Comparison of ENCODE assay signal across 32 cellular contexts in the genomic region with DNA sequence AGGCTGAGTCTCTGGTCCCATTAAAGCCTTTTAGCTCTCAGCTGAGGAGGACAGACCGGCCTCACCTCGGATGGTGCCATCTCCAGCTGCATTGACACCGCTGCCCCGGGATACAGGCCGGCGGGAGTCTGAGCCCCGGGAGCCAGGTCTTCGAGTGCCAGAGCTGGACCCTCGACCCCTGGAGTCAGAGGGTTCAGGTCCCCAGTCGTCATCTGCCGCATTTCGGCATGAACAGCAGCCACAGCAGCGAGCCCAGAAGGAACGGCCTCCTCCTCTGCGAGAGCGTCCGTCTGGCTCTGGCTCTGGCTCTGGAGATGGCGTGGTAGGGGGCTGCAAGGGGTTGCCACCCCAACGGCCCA.
"Had no signal": no experiment of that assay in that cellular context is flagged by ENCODE, and none has a peak within 500 bp of the region (broad histone marks: within the 10 kb centered on the region; RNA-seq: fewer than 3 reads in every experiment).

No MANE protein-coding gene starts in this region.

- H3K27me3 ChIP-seq: adrenal gland, body of pancreas, breast epithelium, SJCRH30 had no signal

- H3K27ac ChIP-seq: body of pancreas, breast epithelium, PC-9, SJCRH30, SK-N-MC, VCaP had no signal

- H3K4me1 ChIP-seq: adrenal gland, breast epithelium, SJCRH30 had no signal

- DNase-seq: activated B cell treated with CpG ODN at 0.5 μM for 24 hours; activated CD4-positive, alpha-beta memory T cell treated with anti-CD3 and anti-CD28 coated beads for 36 hours; activated CD4-positive, alpha-beta T cell treated with anti-CD3 and anti-CD28 coated beads for 4 hours; activated CD4-positive, alpha-beta T cell treated with anti-CD3 and anti-CD28 coated beads, Interleukin-2, amount 50 U/mL, for 1 hour; activated CD4-positive, CD25-positive, alpha-beta regulatory T cell treated with anti-CD3 and anti-CD28 coated beads, Interleukin-2, amount 50 U/mL, for 72 hours; activated CD8-positive, alpha-beta memory T cell treated with anti-CD3 and anti-CD28 coated beads, Interleukin-2, amount 50 U/mL, for 4 hours; activated gamma-delta T cell treated with Interleukin-2 at 50 U/mL for 16 hours; activated naive CD4-positive, alpha-beta T cell treated with anti-CD3 and anti-CD28 coated beads for 36 hours; activated T-cell treated with anti-CD3 and anti-CD28 coated beads for 4 hours; activated T-cell treated with anti-CD3 and anti-CD28 coated beads, Interleukin-2, amount 50 U/mL, for 4 hours; adrenal gland; body of pancreas; caudate nucleus; IMR-90; NCI-H1105 treated with DMSO at 0.1 percent for 48 hours; NCI-H1436; NCI-H1694; NCI-H1930; NCI-H2081 treated with DMSO at 0.1 percent for 48 hours; NCI-H345; NCI-H510A; NCI-H526; NCI-H748 treated with DMSO at 0.1 percent for 48 hours; NK-92 treated with Interleukin-12 subunit alpha and Interleukin-12 subunit beta, amount 100 ng/mL, for 24 hours; PC-9; SHP77; SJCRH30 had no signal

- H3K36me3 ChIP-seq: SJCRH30 had no signal

- H3K9me3 ChIP-seq: adrenal gland, body of pancreas, breast epithelium, SJCRH30 had no signal

- ATAC-seq: activated naive CD4-positive, alpha-beta T cell treated with anti-CD3 and anti-CD28 coated beads, Interleukin-2, amount 50 U/mL, for 72 hours; activated T-cell treated with anti-CD3 and anti-CD28 coated beads, Interleukin-2, amount 50 U/mL, for 4 hours; body of pancreas; K562 had no signal

- H3K4me3 ChIP-seq: adrenal gland, body of pancreas, breast epithelium, K562, PC-9, SJCRH30, SK-N-MC had no signal
